Comparison of ENCODE assay signal across 8 cellular contexts in the genomic region with DNA sequence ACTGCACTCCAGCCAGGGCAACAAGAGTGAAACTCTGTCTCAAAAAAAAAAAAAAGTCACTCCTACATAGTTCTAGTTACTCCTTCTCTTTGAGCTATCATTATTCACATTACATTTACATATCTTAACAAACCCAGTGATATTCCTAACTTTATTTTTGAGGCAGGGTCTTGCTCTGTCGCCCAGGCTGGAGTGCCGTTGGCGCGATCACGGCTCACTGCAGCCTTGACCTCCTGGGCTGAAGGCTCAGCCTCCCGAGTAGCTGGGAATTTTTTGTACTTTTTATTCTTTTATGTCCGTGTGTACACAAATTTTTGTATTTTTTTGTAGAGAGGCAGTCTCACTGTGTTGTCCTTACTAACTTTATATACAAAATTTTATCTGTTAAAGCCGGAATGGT. TPM values are rescaled to one million over a fixed set of nuclear protein-coding genes. Genes with fewer than 3 reads are reported as not detected.
DNase-seq lines count a peak whose midpoint lies in the region; ATAC-seq and TF ChIP-seq lines count a peak whose summit lies in the region.

No MANE protein-coding gene starts in this region.

- ATAC-seq in left colon (no peak), HG02840 (IDR thresholded peaks at IDR 0.05; ENCODE audit: low FRiP score, unreplicated experiment) (no peak)

- H3K36me3 ChIP-seq in iPS-15b (ENCODE audit: control insufficient read depth, insufficient read depth, low read length), result peaks cover 57% of the 10 kb centered on the region

- H3K9me3 Mint-ChIP-seq in activated T-cell treated with anti-CD3 and anti-CD28 coated beads, Interleukin-2, amount 50 U/mL, for 24 hours, result no peaks in the 10 kb centered on the region

- H3K36me3 Mint-ChIP-seq in activated T-cell treated with anti-CD3 and anti-CD28 coated beads, Interleukin-2, amount 50 U/mL, for 24 hours (ENCODE audit: low read depth), result peaks cover 68% of the 10 kb centered on the region

- no peaks in the 10 kb centered on the region for H3K27me3 ChIP-seq in iPS-15b (ENCODE audit: control insufficient read depth, insufficient read depth, low read length)

- H3K4me3 ChIP-seq in iPS-15b (ENCODE audit: low read depth, low read length), result peak overlapping the region; percentile 26

- intact Hi-C loops in left colon (cut with DNase I, micrococcal nuclease), result no loop called here

- no peaks in the 10 kb centered on the region for H3K9me3 ChIP-seq in iPS-15b (ENCODE audit: control insufficient read depth, insufficient read depth, low read length)

- TF ChIP-seq CTCF in VCaP (conservative IDR thresholded peaks at IDR 0.05), result no peak

- H3K4me3 Mint-ChIP-seq in activated T-cell treated with anti-CD3 and anti-CD28 coated beads, Interleukin-2, amount 50 U/mL, for 24 hours, result peak overlapping the region; percentile 98

- H3K4me1 Mint-ChIP-seq in activated T-cell treated with anti-CD3 and anti-CD28 coated beads, Interleukin-2, amount 50 U/mL, for 24 hours (ENCODE audit: low read depth), result peaks cover 34% of the 10 kb centered on the region

- DNase-seq in activated T-cell treated with anti-CD3 and anti-CD28 coated beads, Interleukin-2, amount 50 U/mL, for 24 hours, result no peak
- DNase-seq in activated T-cell treated with anti-CD3 and anti-CD28 coated beads, Interleukin-2, amount 50 U/mL, for 48 hours, result no peak
- DNase-seq in substantia nigra (lab: John Stamatoyannopoulos, UW) (no peak), NCI-H128 (lab: John Stamatoyannopoulos, UW; ENCODE audit: unreplicated experiment) (no peak), left colon (no peak)

- peak overlapping the region; percentile 100 for H3K27ac Mint-ChIP-seq in activated T-cell treated with anti-CD3 and anti-CD28 coated beads, Interleukin-2, amount 50 U/mL, for 24 hours

- no peaks in the 10 kb centered on the region for H3K27me3 Mint-ChIP-seq in activated T-cell treated with anti-CD3 and anti-CD28 coated beads, Interleukin-2, amount 50 U/mL, for 24 hours

- H3K4me1 ChIP-seq in iPS-15b (ENCODE audit: control insufficient read depth, insufficient read depth, low read length), result no peaks in the 10 kb centered on the region

- H3K27ac ChIP-seq in VCaP (peak overlapping the region; percentile 89), substantia nigra (ENCODE audit: low read depth, low read length, poor library complexity, severe bottlenecking) (peak overlapping the region; percentile 49)

- H3K9ac ChIP-seq in iPS-15b (ENCODE audit: low read depth, low read length), result no peak overlapping the region

RNA-seq across cellular contexts. Expression of gene RPS15, which starts 0.6 kb away (rescaled TPM):
- 100 to 1,000 TPM; 908 to 922 TPM for total RNA-seq in left colon

RNA-seq across cellular contexts. Expression of gene APC2, which starts 12.3 kb away (rescaled TPM):
- total RNA-seq in left colon, result under 1 TPM; 0.18 to 0.56 TPM

RNA-seq across cellular contexts. Expression of gene DAZAP1, which starts 30.2 kb away (rescaled TPM):
- total RNA-seq in left colon, result 100 to 1,000 TPM in 1 of 2 donors, 10 to 100 TPM in 1; 82.1 to 106 TPM

RNA-seq across cellular contexts. Expression of gene GAMT, which starts 36.3 kb away (rescaled TPM):
- 1 to 10 TPM; 2.3 to 2.5 TPM for total RNA-seq in left colon

RNA-seq across cellular contexts. Expression of gene C19orf25, which starts 41.4 kb away (rescaled TPM):
- total RNA-seq in left colon, result 10 to 100 TPM; 34.2 to 35.7 TPM
